ENCODE assay signal across 1 cellular context in genomic region chr5:132096904-132097303, GRCh38.
TF ChIP-seq lines count a peak whose summit lies in the region.

No MANE protein-coding gene starts in this region.

TF ChIP-seq in K562, 482 proteins besides CTCF, POLR2A, EP300 and RAD21:
- TF ChIP-seq RBM39 (optimal IDR thresholded peaks at IDR 0.05; ENCODE audit: low read depth, low read length) (no peak), NKRF (IDR thresholded peaks at IDR 0.05; ENCODE audit: borderline replicate concordance) (no peak), E2F3 (CRISPR knock-in tag; IDR thresholded peaks at IDR 0.05) (no peak), HINFP (tag; conservative IDR thresholded peaks at IDR 0.05; ENCODE audit: low read depth) (no peak), PREB (CRISPR knock-in tag; IDR thresholded peaks at IDR 0.05) (no peak), MYBL2 (IDR thresholded peaks at IDR 0.05; ENCODE audit: low read depth) (no peak), MYBL2 (CRISPR knock-in tag; IDR thresholded peaks at IDR 0.05; ENCODE audit: borderline replicate concordance) (no peak), NR0B1 (IDR thresholded peaks at IDR 0.05; ENCODE audit: partially characterized antibody) (no peak), FOXO4 (CRISPR knock-in tag; IDR thresholded peaks at IDR 0.05) (no peak), SREBF2 (CRISPR knock-in tag; IDR thresholded peaks at IDR 0.05) (no peak), ZBTB2 (IDR thresholded peaks at IDR 0.05) (no peak), NFIC (IDR thresholded peaks at IDR 0.05) (no peak), TFE3 (CRISPR knock-in tag; IDR thresholded peaks at IDR 0.05) (no peak), DIDO1 (tag; IDR thresholded peaks at IDR 0.05; ENCODE audit: low read depth) (no peak), HMGXB4 (CRISPR knock-in tag; IDR thresholded peaks at IDR 0.05) (no peak), GABPB1 (CRISPR knock-in tag; IDR thresholded peaks at IDR 0.05) (no peak), PCBP2 (IDR thresholded peaks at IDR 0.05; ENCODE audit: low read depth, low read length, poor library complexity, severe bottlenecking) (no peak), ZFPM2 (CRISPR knock-in tag; IDR thresholded peaks at IDR 0.05) (no peak), GABPA (tag; conservative IDR thresholded peaks at IDR 0.05; ENCODE audit: low read depth) (no peak)
